10 cellular contexts compared by ENCODE assay signal in the genomic region with DNA sequence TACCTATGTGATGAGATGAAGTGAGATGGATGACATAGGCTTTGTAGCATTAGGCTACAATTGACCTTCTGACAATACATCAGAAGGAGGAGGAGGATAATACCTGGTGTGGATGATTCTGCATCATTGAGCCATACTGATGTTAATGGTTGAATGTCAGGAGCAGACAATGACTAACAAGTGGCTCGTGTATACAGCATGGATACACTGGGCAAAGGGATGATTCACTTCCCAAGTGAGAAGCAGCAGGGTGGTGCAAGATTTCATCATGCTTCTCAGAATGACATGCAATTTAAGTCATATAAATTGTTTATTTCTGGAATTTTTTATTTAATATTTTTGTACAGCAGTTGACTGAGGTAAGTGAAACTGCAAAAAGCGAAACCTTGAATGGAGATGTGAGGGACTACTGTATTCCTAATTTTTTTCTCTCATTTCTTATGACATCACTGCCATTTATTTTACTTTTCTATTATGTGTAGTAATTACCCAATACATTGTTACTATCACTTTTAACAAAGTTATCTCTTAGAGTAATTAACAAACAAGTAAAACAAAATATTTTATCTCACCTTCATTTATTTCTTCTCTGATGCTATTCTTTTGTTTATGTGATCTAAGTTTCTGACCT. TPM values are rescaled to one million over a fixed set of nuclear protein-coding genes. Genes with fewer than 3 reads are reported as not detected.
DNase-seq lines count a peak whose midpoint lies in the region; ATAC-seq, FAIRE-seq and TF ChIP-seq lines count a peak whose summit lies in the region.
"Had no signal": no experiment of that assay in that cellular context is flagged by ENCODE, and none has a peak within 500 bp of the region (broad histone marks: within the 10 kb centered on the region; RNA-seq: fewer than 3 reads in every experiment).

No MANE protein-coding gene starts in this region.

- no peak overlapping the region for H2BK15ac ChIP-seq in IMR-90 (ENCODE audit: low read depth, low read length)

- no peaks in the 10 kb centered on the region for H3K9me1 ChIP-seq in IMR-90 (ENCODE audit: insufficient read depth, low read length)

- H3K9ac ChIP-seq in IMR-90 (ENCODE audit: low read depth, low read length) = no peak overlapping the region
- no peak overlapping the region for H3K9ac ChIP-seq in GM12878 (ENCODE audit: control insufficient read depth, insufficient read depth, low read length)

- H3K4ac ChIP-seq in IMR-90 (ENCODE audit: low read depth, low read length) = no peak overlapping the region

- TF ChIP-seq CTCF in IMR-90 (conservative IDR thresholded peaks at IDR 0.05; ENCODE audit: low read depth, low read length) (no peak), GM12878 (IDR thresholded peaks at IDR 0.05 in 2 of 3, conservative IDR thresholded peaks at IDR 0.05 in 1 of 3; ENCODE audit: control insufficient read depth in 2 of 3, extremely low read depth in 1 of 3, insufficient read depth in 1 of 3, low read depth in 3 of 3, low read length in 3 of 3) (no peak), mucosa of descending colon (IDR thresholded peaks at IDR 0.05) (no peak)

- intact Hi-C loops in IMR-90 (cut with micrococcal nuclease) (no loop called here), GM12878 (cut with micrococcal nuclease; ENCODE audit: unreplicated experiment) (no loop called here), mucosa of descending colon (cut with DNase I, micrococcal nuclease) (loop anchor here in 1 of 2 donors (5.0 kb wide), 1 partner anchor 369 kb away; no protein-coding TSS in a partner anchor)

- ATAC-seq in IMR-90 (ENCODE audit: low read depth) (peak; percentile 95), GM12878 (no peak), mucosa of descending colon (peak; percentile 41), GM18861 (IDR thresholded peaks at IDR 0.05; ENCODE audit: unreplicated experiment) (no peak)
- ATAC-seq: psoas muscle, T-cell had no signal

- no peak overlapping the region for H3K18ac ChIP-seq in IMR-90 (ENCODE audit: low read depth, low read length)

- TF ChIP-seq RAD21 in IMR-90 (IDR thresholded peaks at IDR 0.05; ENCODE audit: low read length) (no peak), GM12878 (IDR thresholded peaks at IDR 0.05; ENCODE audit: insufficient read depth, low read depth, low read length) (no peak)

- H3K36me3 ChIP-seq in IMR-90 (ENCODE audit: control insufficient read depth, insufficient read depth, low read length) (no peaks in the 10 kb centered on the region), GM12878 (ENCODE audit: control insufficient read depth in 2 of 2, insufficient read depth in 2 of 2, low read length in 1 of 2) (no peaks in the 10 kb centered on the region), mucosa of descending colon (ENCODE audit: low read depth) (no peaks in the 10 kb centered on the region), H7 (replicated peaks; ENCODE audit: control insufficient read depth, insufficient read depth, low read length) (no peaks in the 10 kb centered on the region)

- no peak overlapping the region for H4K5ac ChIP-seq in IMR-90 (ENCODE audit: low read depth, low read length)

- dilution Hi-C loops in IMR-90 (cut with HindIII; ENCODE audit: low sequenced_read_pairs, unreplicated experiment) = no loop called here

- H4K20me1 ChIP-seq in IMR-90 (ENCODE audit: insufficient read depth, low read length) (no peaks in the 10 kb centered on the region), GM12878 (ENCODE audit: control insufficient read depth, insufficient read depth) (no peaks in the 10 kb centered on the region)

- H4K91ac ChIP-seq in IMR-90 (ENCODE audit: insufficient read depth, low read depth, low read length) = peak overlapping the region; percentile 70

- FAIRE-seq in GM12878 (lab: Jason Lieb, UNC) = peak; percentile 18

- in situ Hi-C loops in IMR-90 (cut with MboI; ENCODE audit: low sequenced_read_pairs) (no loop called here), GM12878 (cut with MboI) (no loop called here)

- H3K4me1 ChIP-seq in IMR-90 (ENCODE audit: control insufficient read depth, insufficient read depth, low read length) (peaks cover 3% of the 10 kb centered on the region; the same call in 1 of the 2 replicates), GM12878 (ENCODE audit: control insufficient read depth, insufficient read depth, low read length) (no peaks in the 10 kb centered on the region), mucosa of descending colon (ENCODE audit: low read depth) (no peaks in the 10 kb centered on the region)
- H3K4me1 ChIP-seq: psoas muscle had no signal

- POLR2A ChIA-PET in IMR-90 (lab: Charles Lee; ENCODE audit: unreplicated experiment) (no interaction called here), GM12878 (lab: Charles Lee) (no interaction called here)

- H3K23ac ChIP-seq in IMR-90 (ENCODE audit: low read depth, low read length) = no peak overlapping the region

- RAD21 ChIA-PET in GM12878 (lab: Charles Lee; ENCODE audit: unreplicated experiment) = no interaction called here

- no peak overlapping the region for H3K14ac ChIP-seq in IMR-90 (replicated peaks; ENCODE audit: low read depth, low read length)

- H4K8ac ChIP-seq in IMR-90 (ENCODE audit: low read depth in 2 of 2, low read length in 2 of 2) = peak overlapping the region in 1 of 2 experiments; percentile 55; a peak in 1 of 4 replicates

- no peak overlapping the region for H3K4me2 ChIP-seq in IMR-90 (ENCODE audit: low read depth, low read length)
- H3K4me2 ChIP-seq in GM12878 (ENCODE audit: control insufficient read depth, insufficient read depth) = no peak overlapping the region

- BruUV-seq in IMR-90 (replicated peaks; lab: Mats Ljungman, UMichigan) = TSS peak; percentile 59
- no TSS peak for BruUV-seq in GM12878 (replicated peaks; lab: Mats Ljungman, UMichigan)

- H3K27ac ChIP-seq in IMR-90 (ENCODE audit: insufficient read depth, low read length) (no peak overlapping the region), GM12878 (ENCODE audit: control insufficient read depth, insufficient read depth) (no peak overlapping the region)
- H3K27ac ChIP-seq: psoas muscle had no signal

- H2AFZ ChIP-seq in IMR-90 (replicated peaks; ENCODE audit: low read length, poor library complexity) (no peak overlapping the region), GM12878 (ENCODE audit: control insufficient read depth, low read depth, low read length) (no peak overlapping the region)

- no peak overlapping the region for H3K4me3 ChIP-seq in IMR-90 (ENCODE audit: insufficient read depth, low read depth, low read length)
- H3K4me3 ChIP-seq in GM12878 = no peak overlapping the region
- no peak overlapping the region for H3K4me3 ChIP-seq in mucosa of descending colon
- no peak overlapping the region for H3K4me3 ChIP-seq in H7 (ENCODE audit: insufficient read depth, low read depth, low read length)
- H3K4me3 ChIP-seq: psoas muscle had no signal

- DNase-seq in EH (ENCODE audit: low read depth) = peak; percentile 87
- DNase-seq in IMR-90 = peak; percentile 95
- DNase-seq in GM12878 (ENCODE audit: low read depth, low spot score) = no peak
- no peak for DNase-seq in mucosa of descending colon
- DNase-seq in activated gamma-delta T cell treated with Interleukin-2 at 50 U/mL for 16 hours = no peak
- no peak for DNase-seq in H7
- DNase-seq: activated naive CD8-positive, alpha-beta T cell treated with anti-CD3 and anti-CD28 coated beads, Interleukin-2, amount 10 ng/mL, durations not matched to agents 7 days and 5 days; psoas muscle; T-cell had no signal

- H3K79me2 ChIP-seq in GM12878 (ENCODE audit: control insufficient read depth, insufficient read depth, low read length) = no peaks in the 10 kb centered on the region

- WGBS in IMR-90 (ENCODE audit: extremely low coverage in 2 of 2, insufficient read length in 1 of 2), 2 experiments = no CpG with 5 or more reads among the region's 2 CpGs
- 0% methylated on average over 2 of the region's 2 CpGs for WGBS in GM12878 (ENCODE audit: insufficient coverage, insufficient replicate concordance, low lambda C conversion rate, missing lambda C conversion rate)

- TF ChIP-seq EP300 in GM12878 (IDR thresholded peaks at IDR 0.05; ENCODE audit: borderline replicate concordance in 1 of 2, control insufficient read depth in 1 of 2, low read depth in 2 of 2, low read length in 2 of 2) = no peak

- H2AK9ac ChIP-seq in IMR-90 (replicated peaks; ENCODE audit: low read depth, low read length, poor library complexity) = no peak overlapping the region

- CTCF ChIA-PET in IMR-90 (lab: Yijun Ruan, JAX) (no interaction called here), GM12878 (lab: Yijun Ruan, JAX) (no interaction called here)

- H3K27me3 ChIP-seq in IMR-90 (ENCODE audit: control insufficient read depth, insufficient read depth, low read length) (no peaks in the 10 kb centered on the region), GM12878 (replicated peaks in 1 of 2; ENCODE audit: control insufficient read depth in 2 of 2, insufficient read depth in 2 of 2, low read length in 1 of 2) (no peaks in the 10 kb centered on the region), H7 (ENCODE audit: control insufficient read depth, insufficient read depth, low read length) (no peaks in the 10 kb centered on the region)

- TF ChIP-seq POLR2A in IMR-90 (IDR thresholded peaks at IDR 0.05; ENCODE audit: low read depth, low read length) (no peak), GM12878 (IDR thresholded peaks at IDR 0.05; ENCODE audit: low read depth, low read length) (no peak)

- peak overlapping the region; percentile 96 for H2BK20ac ChIP-seq in IMR-90 (ENCODE audit: low read depth, low read length)

- no peaks in the 10 kb centered on the region for H3K9me3 ChIP-seq in IMR-90 (ENCODE audit: control insufficient read depth, insufficient read depth, low read length)
- H3K9me3 ChIP-seq in GM12878 (replicated peaks; ENCODE audit: control insufficient read depth, insufficient read depth, low read length) = no peaks in the 10 kb centered on the region
- no peaks in the 10 kb centered on the region for H3K9me3 ChIP-seq in mucosa of descending colon
- H3K9me3 ChIP-seq: psoas muscle had no signal

- H3K79me1 ChIP-seq in IMR-90 (ENCODE audit: low read depth in 1 of 2, low read length in 2 of 2) = no peaks in the 10 kb centered on the region

- H2BK120ac ChIP-seq in IMR-90 (ENCODE audit: low read depth, low read length) = peak overlapping the region; percentile 88

- SMC1A ChIA-PET in GM12878 (lab: Charles Lee; ENCODE audit: uncharacterized antibody, unreplicated experiment) = no interaction called here

- H2BK5ac ChIP-seq in IMR-90 (ENCODE audit: low read depth, low read length, poor library complexity, severe bottlenecking) = peak overlapping the region; percentile 62

- H3K56ac ChIP-seq in IMR-90 (ENCODE audit: extremely low read depth, insufficient read depth, low read length) = no peak overlapping the region

- no peak overlapping the region for H2AK5ac ChIP-seq in IMR-90 (ENCODE audit: low read depth, low read length)

RNA-seq across cellular contexts. Expression of a gene that starts 34.4 kb away (rescaled TPM):
- total RNA-seq in IMR-90 (2012; rRNA removed) = 35.0 and 44.4 TPM in 2 replicates
- 12.8 and 17.8 TPM in 2 replicates for polyA plus RNA-seq in IMR-90 (2012; rRNA removed)
- 4.6 and 5.4 TPM in 2 replicates for polyA plus RNA-seq in IMR-90 (2012; cell fraction: cytosol; rRNA removed)
- polyA plus RNA-seq in IMR-90 (2012; cell fraction: nucleus; rRNA removed; ENCODE audit: low replicate concordance) = 3.6 and 10.8 TPM in 2 replicates
- 159 TPM in 2 replicates for total RNA-seq in GM12878 (2013; cell fraction: nucleolus; rRNA removed)
- 39.8 and 42.4 TPM in 2 replicates for total RNA-seq in GM12878 (2014; rRNA removed)
- total RNA-seq in GM12878 (2014; rRNA removed; fragmentation: Illumina TruSeq; extraction: Trizol) = 49.9 and 51.7 TPM in 2 replicates
- total RNA-seq in GM12878 (2021) = 35.5 and 39.5 TPM in 2 replicates
- polyA plus RNA-seq in GM12878 (2011; ENCODE audit: low read depth) = 15.6 TPM
- polyA plus RNA-seq in GM12878 (2011; rRNA removed) = 33.6 and 51.1 TPM in 2 replicates
- 12.9 and 20.6 TPM in 2 replicates for polyA plus RNA-seq in GM12878 (2011; cell fraction: cytosol; rRNA removed)
- polyA plus RNA-seq in GM12878 (2011; cell fraction: nucleus; rRNA removed) = 18.0 and 22.2 TPM in 2 replicates
- polyA plus RNA-seq in GM12878 (2012) = 23.8 and 32.6 TPM in 2 replicates
- polyA plus RNA-seq in GM12878 (2014; fragmentation: Illumina TruSeq; extraction: Trizol) = 37.9 and 47.6 TPM in 2 replicates
- polyA plus RNA-seq in GM12878 (2014; fragmentation: Nextera tagmentation; extraction: Ambion mirVana) = 10 to 100 TPM; 17.7 to 31.5 TPM
- polyA plus RNA-seq in GM12878 (2014; rRNA removed) = 24.3 and 32.8 TPM in 2 replicates
- polyA plus RNA-seq in GM12878 (2016; fragmentation: Nextera tagmentation; extraction: Ambion mirVana) = 10 to 100 TPM; 45.9 to 49.0 TPM
- 58.5 and 99.5 TPM in 2 replicates for polyA minus RNA-seq in GM12878 (2011; rRNA and poly(A)+ RNA removed)
- polyA minus RNA-seq in GM12878 (2011; cell fraction: cytosol; rRNA and poly(A)+ RNA removed) = 19.1 and 22.6 TPM in 2 replicates
- 63.1 and 119 TPM in 2 replicates for polyA minus RNA-seq in GM12878 (2011; cell fraction: nucleus; rRNA and poly(A)+ RNA removed)
- total RNA-seq in mucosa of descending colon = 10 to 100 TPM; 51.5 to 51.9 (median 51.9) TPM
- 61.9 and 69.6 TPM in 2 replicates for total RNA-seq in H7 (2014; rRNA removed; shearing (Covaris generic))

Comparison
In these comparisons a context has a peak if more than half of its experiments do, and no peak if none do; other contexts are left out.
1. DNase-seq: peak in EH (single experiment) and IMR-90 (single experiment); none in GM12878 (single experiment), mucosa of descending colon (0 of 3), activated gamma-delta T cell treated with Interleukin-2 at 50 U/mL for 16 hours (single experiment) and H7 (single experiment).
2. ATAC-seq: peak in IMR-90 (single experiment) and mucosa of descending colon (single experiment); none in GM12878 (single experiment) and GM18861 (single experiment).